In genomic region chr1:206048582-206048981, GRCh38 we compare ENCODE assay signal across 3 cellular contexts.
A peak's percentile ranks its signal among the peaks of the same experiment; 100 is the strongest.
TF ChIP-seq lines count a peak whose summit lies in the region.

No MANE protein-coding gene starts in this region.

TF ChIP-seq in A549, 52 proteins besides CTCF, POLR2A, EP300 and RAD21 (continues in another document):
- TF ChIP-seq PHF8 (IDR thresholded peaks at IDR 0.05; ENCODE audit: borderline replicate concordance, low read depth) (no peak), KDM1A (IDR thresholded peaks at IDR 0.05; ENCODE audit: low read depth) (no peak), HMGXB4 (CRISPR knock-in tag; IDR thresholded peaks at IDR 0.05; ENCODE audit: borderline replicate concordance) (no peak), CBX2 (IDR thresholded peaks at IDR 0.05; ENCODE audit: borderline replicate concordance, low read depth) (no peak), JUN (IDR thresholded peaks at IDR 0.05) (no peak), ZSCAN20 (CRISPR knock-in tag; IDR thresholded peaks at IDR 0.05) (no peak), HOXB13 (CRISPR knock-in tag; IDR thresholded peaks at IDR 0.05; ENCODE audit: low read depth) (no peak), REST (IDR thresholded peaks at IDR 0.05) (no peak), EHMT2 (IDR thresholded peaks at IDR 0.05; ENCODE audit: low read depth) (no peak), FOSL2 (IDR thresholded peaks at IDR 0.05) (no peak), FOSL2 (CRISPR knock-in tag; IDR thresholded peaks at IDR 0.05) (no peak)
- TF ChIP-seq, protein P1, sequence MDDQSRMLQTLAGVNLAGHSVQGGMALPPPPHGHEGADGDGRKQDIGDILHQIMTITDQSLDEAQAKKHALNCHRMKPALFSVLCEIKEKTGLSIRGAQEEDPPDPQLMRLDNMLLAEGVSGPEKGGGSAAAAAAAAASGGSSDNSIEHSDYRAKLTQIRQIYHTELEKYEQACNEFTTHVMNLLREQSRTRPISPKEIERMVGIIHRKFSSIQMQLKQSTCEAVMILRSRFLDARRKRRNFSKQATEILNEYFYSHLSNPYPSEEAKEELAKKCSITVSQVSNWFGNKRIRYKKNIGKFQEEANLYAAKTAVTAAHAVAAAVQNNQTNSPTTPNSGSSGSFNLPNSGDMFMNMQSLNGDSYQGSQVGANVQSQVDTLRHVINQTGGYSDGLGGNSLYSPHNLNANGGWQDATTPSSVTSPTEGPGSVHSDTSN (IDR thresholded peaks at IDR 0.05) = no peak
- TF ChIP-seq, protein P2, sequence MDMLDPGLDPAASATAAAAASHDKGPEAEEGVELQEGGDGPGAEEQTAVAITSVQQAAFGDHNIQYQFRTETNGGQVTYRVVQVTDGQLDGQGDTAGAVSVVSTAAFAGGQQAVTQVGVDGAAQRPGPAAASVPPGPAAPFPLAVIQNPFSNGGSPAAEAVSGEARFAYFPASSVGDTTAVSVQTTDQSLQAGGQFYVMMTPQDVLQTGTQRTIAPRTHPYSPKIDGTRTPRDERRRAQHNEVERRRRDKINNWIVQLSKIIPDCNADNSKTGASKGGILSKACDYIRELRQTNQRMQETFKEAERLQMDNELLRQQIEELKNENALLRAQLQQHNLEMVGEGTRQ (IDR thresholded peaks at IDR 0.05) = no peak

TF ChIP-seq in Ishikawa, 13 proteins besides CTCF, POLR2A, EP300 and RAD21:
- no peak for TF ChIP-seq TAF1 (IDR thresholded peaks at IDR 0.05; ENCODE audit: low read depth)
- peak; percentile 74; the same call in 1 of the 2 replicates for TF ChIP-seq FOXM1 (IDR thresholded peaks at IDR 0.05; ENCODE audit: borderline replicate concordance, low read depth)
- peak; percentile 56 for TF ChIP-seq NFIC (IDR thresholded peaks at IDR 0.05)
- TF ChIP-seq MAX (IDR thresholded peaks at IDR 0.05) = 0 out of 2 replicates have a peak, but pooled peaks have one; percentile 39
- no peak for TF ChIP-seq EGR1 (IDR thresholded peaks at IDR 0.05)
- TF ChIP-seq TCF12 (IDR thresholded peaks at IDR 0.05; ENCODE audit: low read depth) = peak; percentile 87
- no peak for TF ChIP-seq ZBTB7A (IDR thresholded peaks at IDR 0.05; ENCODE audit: low read depth)
- TF ChIP-seq, protein P3, sequence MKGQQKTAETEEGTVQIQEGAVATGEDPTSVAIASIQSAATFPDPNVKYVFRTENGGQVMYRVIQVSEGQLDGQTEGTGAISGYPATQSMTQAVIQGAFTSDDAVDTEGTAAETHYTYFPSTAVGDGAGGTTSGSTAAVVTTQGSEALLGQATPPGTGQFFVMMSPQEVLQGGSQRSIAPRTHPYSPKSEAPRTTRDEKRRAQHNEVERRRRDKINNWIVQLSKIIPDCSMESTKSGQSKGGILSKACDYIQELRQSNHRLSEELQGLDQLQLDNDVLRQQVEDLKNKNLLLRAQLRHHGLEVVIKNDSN (IDR thresholded peaks at IDR 0.05) = no peak
- TF ChIP-seq CEBPB (IDR thresholded peaks at IDR 0.05) = 0 out of 2 replicates have a peak, but pooled peaks have one; percentile 18
- TF ChIP-seq TEAD4 (IDR thresholded peaks at IDR 0.05) = peak; percentile 67

TF ChIP-seq in liver, 16 proteins besides CTCF, POLR2A, EP300 and RAD21:
- no peak for TF ChIP-seq REST (IDR thresholded peaks at IDR 0.05)
- peak; percentile 85 for TF ChIP-seq HNF4G (IDR thresholded peaks at IDR 0.05)
- peak; percentile 87 to 92 for TF ChIP-seq HNF4A (conservative IDR thresholded peaks at IDR 0.05)
- TF ChIP-seq TAF1 (conservative IDR thresholded peaks at IDR 0.05) = no peak
- TF ChIP-seq JUND (IDR thresholded peaks at IDR 0.05) = no peak
- peak; percentile 12 to 20 for TF ChIP-seq RXRA (IDR thresholded peaks at IDR 0.05)
- TF ChIP-seq, protein P4, sequence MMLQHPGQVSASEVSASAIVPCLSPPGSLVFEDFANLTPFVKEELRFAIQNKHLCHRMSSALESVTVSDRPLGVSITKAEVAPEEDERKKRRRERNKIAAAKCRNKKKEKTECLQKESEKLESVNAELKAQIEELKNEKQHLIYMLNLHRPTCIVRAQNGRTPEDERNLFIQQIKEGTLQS (IDR thresholded peaks at IDR 0.05) = peak; percentile 78
- no peak for TF ChIP-seq MAX (IDR thresholded peaks at IDR 0.05)
- TF ChIP-seq FOXA2 (IDR thresholded peaks at IDR 0.05) = no peak
- TF ChIP-seq YY1 (IDR thresholded peaks at IDR 0.05) = no peak
- no peak for TF ChIP-seq FOXA1 (IDR thresholded peaks at IDR 0.05)
- TF ChIP-seq ZBTB33 (IDR thresholded peaks at IDR 0.05) = no peak
- TF ChIP-seq SP1 (IDR thresholded peaks at IDR 0.05) = peak; percentile 67
- TF ChIP-seq EGR1 (IDR thresholded peaks at IDR 0.05; ENCODE audit: low read depth in 2 of 2) = no peak
- no peak for TF ChIP-seq NR2F2 (IDR thresholded peaks at IDR 0.05)
- no peak for TF ChIP-seq GABPA (IDR thresholded peaks at IDR 0.05 in 1 of 2, conservative IDR thresholded peaks at IDR 0.05 in 1 of 2)
